Comparison of ENCODE assay signal across 20 cellular contexts in the genomic region with DNA sequence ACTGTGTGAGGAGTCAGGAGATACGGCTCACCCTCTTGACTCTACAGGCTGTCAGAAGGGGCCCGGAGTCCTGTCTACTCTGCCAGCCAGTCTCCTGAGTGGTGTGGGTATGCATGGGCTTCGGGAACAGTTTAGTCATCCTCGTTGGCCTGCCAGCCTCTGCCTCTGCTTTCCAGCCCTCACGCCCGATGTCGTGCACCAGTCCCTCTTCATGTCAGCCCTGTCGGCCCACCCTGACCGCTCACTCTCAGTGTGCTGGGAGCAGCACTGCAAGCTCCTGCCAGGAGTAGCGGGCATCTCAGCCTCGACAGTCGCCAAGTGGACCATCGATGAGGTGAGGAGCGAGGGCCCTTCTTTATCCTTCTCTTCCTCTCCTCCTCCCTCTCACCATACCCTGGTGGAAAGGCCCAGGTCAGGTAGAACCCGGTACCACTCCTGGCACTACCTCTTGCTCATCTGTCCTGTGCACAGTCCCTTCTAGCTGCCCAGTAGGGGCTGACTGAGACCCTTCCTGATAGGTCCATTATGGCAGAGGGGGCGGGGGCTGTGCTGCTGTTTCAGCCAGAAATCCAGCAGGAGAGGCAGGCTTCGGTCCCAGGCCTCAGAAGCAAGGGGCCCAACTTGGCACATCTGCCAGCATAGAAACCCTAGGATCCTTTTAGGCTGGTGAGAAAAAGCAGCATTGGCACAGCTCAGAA. TPM values are rescaled to one million over a fixed set of nuclear protein-coding genes. Genes with fewer than 3 reads are reported as not detected.
A peak's percentile ranks its signal among the peaks of the same experiment; 100 is the strongest.
DNase-seq lines count a peak whose midpoint lies in the region; TF ChIP-seq lines count a peak whose summit lies in the region.
"Had no signal": no experiment of that assay in that cellular context is flagged by ENCODE, and none has a peak within 500 bp of the region (broad histone marks: within the 10 kb centered on the region; RNA-seq: fewer than 3 reads in every experiment).

No MANE protein-coding gene starts in this region.

- no peak overlapping the region for H3K9ac ChIP-seq in NT2/D1 (ENCODE audit: insufficient read length, low read depth)

- H3K9me3 ChIP-seq in NT2/D1 (ENCODE audit: insufficient read depth, low read length) (no peaks in the 10 kb centered on the region), stomach (no peaks in the 10 kb centered on the region), prostate gland (no peaks in the 10 kb centered on the region)
- H3K9me3 ChIP-seq: BE2C had no signal

- H3K4me3 ChIP-seq in NT2/D1 (ENCODE audit: insufficient read length, low read depth) (peak overlapping the region; percentile 2), coronary artery (no peak overlapping the region), stomach (no peak overlapping the region), prostate gland (no peak overlapping the region)
- H3K4me3 ChIP-seq: GM12878 had no signal

- TF ChIP-seq EP300 in stomach (IDR thresholded peaks at IDR 0.05) = no peak

- intact Hi-C loops in stomach (cut with DNase I; ENCODE audit: low total_unique reads) = no loop called here
- intact Hi-C loops in prostate gland (cut with DNase I) = loop anchor here (5.0 kb wide), 2 partner anchors 542 to 652 kb away; no protein-coding TSS in a partner anchor

- peaks cover 70% of the 10 kb centered on the region for H3K36me3 ChIP-seq in NT2/D1 (ENCODE audit: insufficient read depth, insufficient read length, low read length)
- H3K36me3 ChIP-seq in stomach = peaks cover 0 to 77% (median 32%) of the 10 kb centered on the region in 4 donors
- no peaks in the 10 kb centered on the region for H3K36me3 ChIP-seq in prostate gland
- H3K36me3 ChIP-seq: BE2C had no signal

- TF ChIP-seq POLR2A in stomach (IDR thresholded peaks at IDR 0.05) (no peak), prostate gland (IDR thresholded peaks at IDR 0.05) (no peak)

- no peak for TF ChIP-seq CTCF in coronary artery (IDR thresholded peaks at IDR 0.05)
- no peak for TF ChIP-seq CTCF in stomach (IDR thresholded peaks at IDR 0.05)
- no peak for TF ChIP-seq CTCF in prostate gland (IDR thresholded peaks at IDR 0.05)

- no peak for DNase-seq in NT2/D1 (ENCODE audit: low read depth, low spot score)
- DNase-seq in coronary artery (ENCODE audit: low spot score) = peak; percentile 60
- peak; percentile 68 for DNase-seq in mesenteric fat pad (ENCODE audit: low spot score)
- DNase-seq in stomach = peak; percentile 17
- no peak for DNase-seq in activated CD4-positive, alpha-beta T cell treated with anti-CD3 and anti-CD28 coated beads for 1 hour
- no peak for DNase-seq in NCI-H1048 (lab: John Stamatoyannopoulos, UW)
- no peak for DNase-seq in globus pallidus (ENCODE audit: low spot score)
- DNase-seq in prostate gland (ENCODE audit: low spot score) = no peak
- DNase-seq: ACHN; BE2C; C1 segment of cervical spinal cord; CD4-positive, CD25-positive, alpha-beta regulatory T cell; CD8-positive, alpha-beta memory T cell; COR-L47; DMS 273 treated with DMSO at 0.1 percent for 48 hours; DMS53; DND-41; EL; HCEC 1CT had no signal

- H3K4me1 ChIP-seq in NT2/D1 (ENCODE audit: insufficient read depth, insufficient read length) (no peaks in the 10 kb centered on the region), stomach (peaks cover 0 to 5% (median 0%) of the 10 kb centered on the region in 4 donors), prostate gland (replicated peaks) (no peaks in the 10 kb centered on the region)
- H3K4me1 ChIP-seq: BE2C had no signal

- 87 to 94% (median 90%) methylated on average over 16 to 17 of the region's 17 CpGs for WGBS in stomach, 5 donors
- WGBS in prostate gland = 90% methylated on average over 17 of the region's 17 CpGs

- H3K27me3 ChIP-seq in NT2/D1 (ENCODE audit: insufficient read depth, insufficient read length) = no peaks in the 10 kb centered on the region
- H3K27me3 ChIP-seq in stomach = no peaks in the 10 kb centered on the region
- no peaks in the 10 kb centered on the region for H3K27me3 ChIP-seq in prostate gland (replicated peaks; ENCODE audit: insufficient read depth)
- H3K27me3 ChIP-seq: BE2C had no signal

- no peak overlapping the region for H3K27ac ChIP-seq in coronary artery
- H3K27ac ChIP-seq in stomach = no peak overlapping the region
- no peak overlapping the region for H3K27ac ChIP-seq in prostate gland

RNA-seq across cellular contexts. Expression of gene SGK2, which starts 18.7 kb away (rescaled TPM):
- total RNA-seq in mesenteric fat pad = 14.0 TPM
- 100 to 1,000 TPM in 1 of 5 donors, 10 to 100 TPM in 4; 21.7 to 118 (median 51.4) TPM for total RNA-seq in stomach
- 10 to 100 TPM in 2 of 3 donors, 1 to 10 TPM in 1; 2.1 to 19.2 (median 15.3) TPM for polyA plus RNA-seq in stomach
- 1 to 10 TPM in 1 of 2 donors, under 1 TPM in 1; 0.68 to 4.5 TPM for total RNA-seq in prostate gland
- polyA plus RNA-seq: CD4-positive, CD25-positive, alpha-beta regulatory T cell; CD8-positive, alpha-beta memory T cell had no signal

RNA-seq across cellular contexts. Expression of gene L3MBTL1, which starts 32.6 kb away (rescaled TPM):
- total RNA-seq in mesenteric fat pad (8.4 TPM), stomach (10 to 100 TPM in 3 of 5 donors, 1 to 10 TPM in 2; 8.2 to 28.7 (median 18.4) TPM), prostate gland (10 to 100 TPM; 10.2 to 38.8 TPM)
- polyA plus RNA-seq in stomach = 1 to 10 TPM in 2 of 3 donors, under 1 TPM in 1; 0.76 to 6.5 (median 1.7) TPM

RNA-seq across cellular contexts. Expression of gene IFT52, which starts 50.6 kb away (rescaled TPM):
- total RNA-seq in mesenteric fat pad (25.9 TPM), stomach (10 to 100 TPM in 1 of 5 donors, 1 to 10 TPM in 2, under 1 TPM in 1, not detected in 1; 0.45 to 41.5 (median 6.4) TPM), prostate gland (10 to 100 TPM; 21.3 to 25.4 TPM)
- polyA plus RNA-seq in stomach = 10 to 100 TPM; 12.9 to 24.9 (median 17.6) TPM

Comparison
In these comparisons a context has a peak if more than half of its experiments do, and no peak if none do; other contexts are left out.
1. DNase-seq: peak in coronary artery (single experiment), mesenteric fat pad (single experiment) and stomach (single experiment); none in NT2/D1 (single experiment), activated CD4-positive, alpha-beta T cell treated with anti-CD3 and anti-CD28 coated beads for 1 hour (single experiment), NCI-H1048 (single experiment), globus pallidus (single experiment) and prostate gland (single experiment).